Comparison of ENCODE assay signal across 16 cellular contexts in genomic region chr19:48239582-48240141, GRCh38. TPM values are rescaled to one million over a fixed set of nuclear protein-coding genes. Genes with fewer than 3 reads are reported as not detected.
DNase-seq lines count a peak whose midpoint lies in the region; TF ChIP-seq lines count a peak whose summit lies in the region.
"Had no signal": no experiment of that assay in that cellular context is flagged by ENCODE, and none has a peak within 500 bp of the region (broad histone marks: within the 10 kb centered on the region; RNA-seq: fewer than 3 reads in every experiment).

No MANE protein-coding gene starts in this region.

- H3K36me3 Mint-ChIP-seq in HFFc6 (ENCODE audit: low read depth): peaks cover 35% of the 10 kb centered on the region

- no peak overlapping the region for H3K27ac ChIP-seq in esophagus muscularis mucosa (replicated peaks in 1 of 4)
- H3K27ac ChIP-seq: BLaER1, PC-9, spleen, tibial artery had no signal

- 98% methylated on average over 9 of the region's 9 CpGs for WGBS in esophagus muscularis mucosa

- DNase-seq in Caki2 (ENCODE audit: low read depth): peak; percentile 11
- peak; percentile 17 for DNase-seq in HFFc6
- DNase-seq in astrocyte of the spinal cord (ENCODE audit: low read depth, low spot score): peak; percentile 23
- DNase-seq in myocyte (ENCODE audit: low read depth): peak; percentile 35
- DNase-seq in esophagus muscularis mucosa (ENCODE audit: extremely low spot score): no peak
- DNase-seq in cortex of kidney (lab: John Stamatoyannopoulos, UW): no peak
- DNase-seq in NCI-H1436 treated with DMSO at 0.1 percent for 48 hours (lab: John Stamatoyannopoulos, UW): no peak
- DNase-seq: activated CD4-positive, CD25-positive, alpha-beta regulatory T cell; cerebellar nuclear complex; NCI-H2029 treated with DMSO at 0.1 percent for 48 hours; NCI-H526; PC-9; spleen; tibial artery had no signal

- peak overlapping the region; percentile 7; the same call in 1 of the 2 replicates for H3K27ac Mint-ChIP-seq in HFFc6
- H3K27ac Mint-ChIP-seq: progenitor cell of endocrine pancreas had no signal

- TF ChIP-seq EP300 in esophagus muscularis mucosa (IDR thresholded peaks at IDR 0.05): no peak

- in situ Hi-C loops in Caki2 (cut with HindIII; ENCODE audit: low pct_unique_long_range_greater_than_20kb, low sequenced_read_pairs) (no loop called here), astrocyte of the spinal cord (cut with HindIII; ENCODE audit: low sequenced_read_pairs) (no loop called here)

- H3K9me3 ChIP-seq in esophagus muscularis mucosa: no peaks in the 10 kb centered on the region
- H3K9me3 ChIP-seq: BLaER1, spleen, tibial artery had no signal

- intact Hi-C loops in esophagus muscularis mucosa (cut with DNase I): no loop called here

- peaks cover 22 to 67% (median 47%) of the 10 kb centered on the region in 4 donors for H3K36me3 ChIP-seq in esophagus muscularis mucosa

- H3K4me3 ChIP-seq in astrocyte of the spinal cord (ENCODE audit: low read depth, low read length): no peak overlapping the region
- H3K4me3 ChIP-seq in esophagus muscularis mucosa: no peak overlapping the region
- H3K4me3 ChIP-seq: BLaER1, PC-9, spleen, tibial artery had no signal

- H3K9me3 Mint-ChIP-seq in HFFc6: no peaks in the 10 kb centered on the region

- no peaks in the 10 kb centered on the region for H3K27me3 ChIP-seq in esophagus muscularis mucosa
- H3K27me3 ChIP-seq: BLaER1, spleen, tibial artery had no signal

- no peaks in the 10 kb centered on the region for H3K4me1 ChIP-seq in esophagus muscularis mucosa
- H3K4me1 ChIP-seq: tibial artery had no signal

- TF ChIP-seq CTCF in HFFc6 (IDR thresholded peaks at IDR 0.05) (no peak), astrocyte of the spinal cord (IDR thresholded peaks at IDR 0.05; ENCODE audit: low read depth, low read length) (no peak), esophagus muscularis mucosa (IDR thresholded peaks at IDR 0.05) (no peak)

- no peak overlapping the region for H3K4me3 Mint-ChIP-seq in HFFc6

- H3K27me3 Mint-ChIP-seq in HFFc6 (ENCODE audit: insufficient read depth): no peaks in the 10 kb centered on the region
- H3K27me3 Mint-ChIP-seq: progenitor cell of endocrine pancreas had no signal

- no peak for TF ChIP-seq POLR2A in esophagus muscularis mucosa (IDR thresholded peaks at IDR 0.05; ENCODE audit: low read depth)

- peaks cover 24% of the 10 kb centered on the region for H3K4me1 Mint-ChIP-seq in HFFc6 (ENCODE audit: low read depth)

RNA-seq across cellular contexts. Expression of gene CARD8, which starts 16.1 kb away (rescaled TPM):
- 11.5 and 13.5 TPM in 2 replicates for total RNA-seq in Caki2 (2014; rRNA removed; shearing (Covaris generic); ENCODE audit: low replicate concordance)
- total RNA-seq in HFFc6 (2021; fragmentation: NEBNext Ultra II Directional; extraction: Animal tissue kit (Norgen Biotek cat#: 25700)): 10 to 100 TPM; 11.3 to 17.2 (median 14.7) TPM
- total RNA-seq in myocyte (20.7 and 23.0 TPM in 2 replicates), esophagus muscularis mucosa (10 to 100 TPM; 17.7 to 22.3 (median 20.9) TPM)
- polyA plus RNA-seq in myocyte (2012): 13.4 TPM

RNA-seq across cellular contexts. Expression of gene ZNF114, which starts 30.2 kb away (rescaled TPM):
- total RNA-seq in Caki2 (2014; rRNA removed; shearing (Covaris generic); ENCODE audit: low replicate concordance): 7.1 and 7.9 TPM in 2 replicates
- total RNA-seq in HFFc6 (2021; fragmentation: NEBNext Ultra II Directional; extraction: Animal tissue kit (Norgen Biotek cat#: 25700)): under 1 TPM in 5 of 6 experiments, not detected in 1; 0.17 to 0.43 (median 0.25) TPM
- not detected in 2 replicates for total RNA-seq in myocyte
- not detected for polyA plus RNA-seq in myocyte (2012)
- total RNA-seq in esophagus muscularis mucosa: under 1 TPM in 2 of 4 donors, not detected in 2; 0.26 to 0.46 TPM

Comparison
In these comparisons a context has a peak if more than half of its experiments do, and no peak if none do; other contexts are left out.
1. DNase-seq: peak in Caki2 (single experiment), HFFc6 (single experiment), astrocyte of the spinal cord (single experiment) and myocyte (single experiment); none in esophagus muscularis mucosa (single experiment), cortex of kidney (single experiment) and NCI-H1436 treated with DMSO at 0.1 percent for 48 hours (single experiment).